25 cellular contexts compared by ENCODE assay signal in genomic region chr9:126363250-126363649, GRCh38.
"Had no signal": no experiment of that assay in that cellular context is flagged by ENCODE, and none has a peak within 500 bp of the region (broad histone marks: within the 10 kb centered on the region; RNA-seq: fewer than 3 reads in every experiment).

No MANE protein-coding gene starts in this region.

- H3K4me3 Mint-ChIP-seq: activated naive CD4-positive, alpha-beta T cell treated with anti-CD3 and anti-CD28 coated beads, Interleukin-2, amount 50 U/mL, for 24 hours; effector memory CD8-positive, alpha-beta T cell; mesothelial cell of epicardium; type B pancreatic cell had no signal

- H3K4me1 ChIP-seq: adrenal gland had no signal

- H3K27ac ChIP-seq: adrenal gland, foreskin keratinocyte, suprapubic skin, WERI-Rb-1 had no signal

- DNase-seq: activated CD4-positive, alpha-beta T cell treated with anti-CD3 and anti-CD28 coated beads for 1 hour; activated CD8-positive, alpha-beta memory T cell treated with anti-CD3 and anti-CD28 coated beads for 24 hours; activated CD8-positive, alpha-beta memory T cell treated with anti-CD3 and anti-CD28 coated beads, Interleukin-2, amount 50 U/mL, for 48 hours; activated effector memory CD4-positive, alpha-beta T cell treated with Interleukin-2 at 50 U/mL for 16 hours; activated T-cell treated with anti-CD3 and anti-CD28 coated beads, Interleukin-2, amount 50 U/mL, for 48 hours; adrenal gland; dermis blood vessel endothelial cell; effector memory CD8-positive, alpha-beta T cell; foreskin keratinocyte; hippocampal formation; islet precursor cell; occipital lobe; stimulated activated CD4-positive, alpha-beta T cell treated with anti-CD3 and anti-CD28 coated beads, Interleukin-12 subunit alpha, Interleukin-12 subunit beta, amount 100 ng/mL, for 4 hours; stimulated activated CD4-positive, alpha-beta T cell treated with anti-CD3 and anti-CD28 coated beads, Interleukin-1b, Interleukin-23, amount 100 ng/mL, for 48 hours; stimulated activated CD8-positive, alpha-beta memory T cell treated with anti-CD3 and anti-CD28 coated beads, Interleukin-4, amount 100 ng/mL, for 48 hours; stimulated activated naive CD8-positive, alpha-beta T cell treated with anti-CD3 and anti-CD28 coated beads, Interleukin-15, Interleukin-2, amounts not matched to agents 100 U/mL and 50 U/mL, for 24 hours; SW 1271; T-helper 2 cell; WERI-Rb-1 had no signal

- H3K27me3 Mint-ChIP-seq: activated naive CD4-positive, alpha-beta T cell treated with anti-CD3 and anti-CD28 coated beads, Interleukin-2, amount 50 U/mL, for 24 hours; effector memory CD8-positive, alpha-beta T cell; progenitor cell of endocrine pancreas; type B pancreatic cell had no signal

- H3K27me3 ChIP-seq: adrenal gland, foreskin keratinocyte, suprapubic skin had no signal

- H3K27ac Mint-ChIP-seq: activated naive CD4-positive, alpha-beta T cell treated with anti-CD3 and anti-CD28 coated beads, Interleukin-2, amount 50 U/mL, for 24 hours; mesothelial cell of epicardium; progenitor cell of endocrine pancreas; type B pancreatic cell had no signal

- H3K4me1 Mint-ChIP-seq: activated naive CD4-positive, alpha-beta T cell treated with anti-CD3 and anti-CD28 coated beads, Interleukin-2, amount 50 U/mL, for 24 hours had no signal

- H3K36me3 ChIP-seq: adrenal gland, suprapubic skin had no signal

- H3K4me3 ChIP-seq: adrenal gland, suprapubic skin had no signal

- ATAC-seq: effector memory CD8-positive, alpha-beta T cell; left lobe of liver; stimulated activated naive CD8-positive, alpha-beta T cell treated with anti-CD3 and anti-CD28 coated beads, Interleukin-15, Interleukin-2, amounts not matched to agents 100 U/mL and 50 U/mL, for 24 hours had no signal
